ENCODE assay signal across 12 cellular contexts in genomic region chrX:47991263-47992092, GRCh38. TPM values are rescaled to one million over a fixed set of nuclear protein-coding genes. Genes with fewer than 3 reads are reported as not detected.
A peak's percentile ranks its signal among the peaks of the same experiment; 100 is the strongest.
DNase-seq lines count a peak whose midpoint lies in the region; ATAC-seq and TF ChIP-seq lines count a peak whose summit lies in the region.
"Had no signal": no experiment of that assay in that cellular context is flagged by ENCODE, and none has a peak within 500 bp of the region (broad histone marks: within the 10 kb centered on the region; RNA-seq: fewer than 3 reads in every experiment).

No MANE protein-coding gene starts in this region.

- CTCF ChIA-PET in HEK293 (lab: Yijun Ruan, JAX) (no interaction called here), SK-N-SH (lab: Yijun Ruan, JAX) (no interaction called here)

- peaks cover 3 to 68% of the 10 kb centered on the region in 2 experiments for H3K36me3 ChIP-seq in HEK293 (ENCODE audit: control insufficient read depth in 2 of 2, insufficient read depth in 1 of 2, low read length in 2 of 2)
- H3K36me3 ChIP-seq in SK-N-SH (replicated peaks in 1 of 2; ENCODE audit: control insufficient read depth in 1 of 2, insufficient read depth in 2 of 2, low read length in 1 of 2): peaks cover 28 to 30% of the 10 kb centered on the region in 2 experiments

- H3K9me3 ChIP-seq in HEK293 (ENCODE audit: control insufficient read depth, insufficient read depth, low read depth, low read length): no peaks in the 10 kb centered on the region
- peaks cover 4% of the 10 kb centered on the region; the same call in 1 of the 2 replicates for H3K9me3 ChIP-seq in SK-N-SH

- no peaks in the 10 kb centered on the region for H3K4me1 ChIP-seq in HEK293 (ENCODE audit: control insufficient read depth, insufficient read depth, low read length)
- H3K4me1 ChIP-seq in SK-N-SH (ENCODE audit: control insufficient read depth in 1 of 2, insufficient read depth in 2 of 2, low read depth in 1 of 2, low read length in 1 of 2): no peaks in the 10 kb centered on the region

- intact Hi-C loops in activated T-helper 2 cell treated with anti-CD3 and anti-CD28 coated beads, Interferon-gamma antibody, Interleukin-2, Interleukin-4, amounts not matched to agents 10 μg/mL and 5 μg/mL and 100 μg/mL, durations not matched to agents 14 hours and 24 hours and 36 hours (cut with micrococcal nuclease): no loop called here

- POLR2A ChIA-PET in HEK293 (lab: Yijun Ruan, JAX): no interaction called here
- POLR2A ChIA-PET in SK-N-SH (lab: Yijun Ruan, JAX): no interaction called here

- H3K9ac ChIP-seq in SK-N-SH: no peak overlapping the region

- no peak for TF ChIP-seq EP300 in SK-N-SH (IDR thresholded peaks at IDR 0.05; ENCODE audit: borderline replicate concordance in 1 of 2, low read depth in 1 of 2, low read length in 1 of 2)

- no peaks in the 10 kb centered on the region for H3K27me3 Mint-ChIP-seq in activated T-helper 2 cell treated with anti-CD3 and anti-CD28 coated beads, Interferon-gamma antibody, Interleukin-2, Interleukin-4, amounts not matched to agents 10 μg/mL and 5 μg/mL and 100 μg/mL, durations not matched to agents 14 hours and 24 hours and 36 hours (ENCODE audit: low read depth)
- peaks cover 2 to 10% (median 3%) of the 10 kb centered on the region in 3 donors for H3K27me3 Mint-ChIP-seq in immature natural killer cell (ENCODE audit: low read depth in 3 of 3)

- no peak overlapping the region for H2AFZ ChIP-seq in SK-N-SH (ENCODE audit: low read depth)

- TF ChIP-seq RAD21 in SK-N-SH (IDR thresholded peaks at IDR 0.05; ENCODE audit: low read length): no peak

- no peaks in the 10 kb centered on the region for H3K9me2 ChIP-seq in SK-N-SH

- H3K27ac Mint-ChIP-seq in activated T-helper 2 cell treated with anti-CD3 and anti-CD28 coated beads, Interferon-gamma antibody, Interleukin-2, Interleukin-4, amounts not matched to agents 10 μg/mL and 5 μg/mL and 100 μg/mL, durations not matched to agents 14 hours and 24 hours and 36 hours: peak overlapping the region; percentile 39
- peak overlapping the region in 5 of 6 donors; percentile 13 to 45 (median 33) for H3K27ac Mint-ChIP-seq in immature natural killer cell

- no peak overlapping the region for H3K4me2 ChIP-seq in SK-N-SH

- no peaks in the 10 kb centered on the region for H3K27me3 ChIP-seq in SK-N-SH (ENCODE audit: insufficient read depth)

- H3K4me3 ChIP-seq in HEK293 (ENCODE audit: low read depth, low read length): no peak overlapping the region
- H3K4me3 ChIP-seq in SK-N-SH (ENCODE audit: low read depth in 2 of 2, low read length in 1 of 2): no peak overlapping the region

- no peak overlapping the region for H3K4me3 Mint-ChIP-seq in activated T-helper 2 cell treated with anti-CD3 and anti-CD28 coated beads, Interferon-gamma antibody, Interleukin-2, Interleukin-4, amounts not matched to agents 10 μg/mL and 5 μg/mL and 100 μg/mL, durations not matched to agents 14 hours and 24 hours and 36 hours (ENCODE audit: low read depth)
- no peak overlapping the region for H3K4me3 Mint-ChIP-seq in immature natural killer cell

- DNase-seq in AG08395 (ENCODE audit: low spot score) (peak; percentile 35), immature natural killer cell (no peak), SK-N-SH (no peak), T-helper 9 cell (no peak)
- no peak for DNase-seq in activated T-helper 2 cell treated with anti-CD3 and anti-CD28 coated beads, Interferon-gamma antibody, Interleukin-2, Interleukin-4, amounts not matched to agents 10 μg/mL and 5 μg/mL and 100 μg/mL, durations not matched to agents 14 hours and 24 hours and 36 hours (ENCODE audit: low spot score)
- DNase-seq: effector memory CD4-positive, alpha-beta T cell; NCI-H526 had no signal

- H4K20me1 ChIP-seq in SK-N-SH (ENCODE audit: insufficient read depth): no peaks in the 10 kb centered on the region

- H3F3A ChIP-seq in SK-N-SH (replicated peaks; ENCODE audit: insufficient read depth): no peaks in the 10 kb centered on the region

- peaks cover 17% of the 10 kb centered on the region for H3K4me1 Mint-ChIP-seq in activated T-helper 2 cell treated with anti-CD3 and anti-CD28 coated beads, Interferon-gamma antibody, Interleukin-2, Interleukin-4, amounts not matched to agents 10 μg/mL and 5 μg/mL and 100 μg/mL, durations not matched to agents 14 hours and 24 hours and 36 hours (ENCODE audit: low read depth)
- H3K4me1 Mint-ChIP-seq in immature natural killer cell: peaks cover 20 to 29% of the 10 kb centered on the region in 2 donors

- H3K36me3 Mint-ChIP-seq in activated T-helper 2 cell treated with anti-CD3 and anti-CD28 coated beads, Interferon-gamma antibody, Interleukin-2, Interleukin-4, amounts not matched to agents 10 μg/mL and 5 μg/mL and 100 μg/mL, durations not matched to agents 14 hours and 24 hours and 36 hours (ENCODE audit: low read depth): peaks cover 94% of the 10 kb centered on the region
- H3K36me3 Mint-ChIP-seq in immature natural killer cell: peaks cover 5 to 26% (median 14%) of the 10 kb centered on the region in 3 donors

- peaks cover 67% of the 10 kb centered on the region for H3K9me3 Mint-ChIP-seq in activated T-helper 2 cell treated with anti-CD3 and anti-CD28 coated beads, Interferon-gamma antibody, Interleukin-2, Interleukin-4, amounts not matched to agents 10 μg/mL and 5 μg/mL and 100 μg/mL, durations not matched to agents 14 hours and 24 hours and 36 hours
- peaks cover 0 to 1% (median 0%) of the 10 kb centered on the region in 6 donors for H3K9me3 Mint-ChIP-seq in immature natural killer cell

- H3K79me2 ChIP-seq in SK-N-SH (ENCODE audit: insufficient read depth): peaks cover 45% of the 10 kb centered on the region; the same call in 1 of the 2 replicates

- ATAC-seq in GM21723 (IDR thresholded peaks at IDR 0.05; ENCODE audit: unreplicated experiment) (no peak), GM19463 (IDR thresholded peaks at IDR 0.05; ENCODE audit: unreplicated experiment) (no peak)
- ATAC-seq: left lobe of liver had no signal

- H3K27ac ChIP-seq in HEK293 (ENCODE audit: extremely low read depth, low read depth, low read length): no peak overlapping the region
- no peak overlapping the region for H3K27ac ChIP-seq in SK-N-SH (ENCODE audit: low read depth in 2 of 2, low read length in 1 of 2)
- H3K27ac ChIP-seq: C4-2B had no signal

- 96% methylated on average over 5 of the region's 5 CpGs for WGBS in SK-N-SH (ENCODE audit: low lambda C conversion rate)

- TF ChIP-seq CTCF in HEK293 (tag by site-specific recombination; IDR thresholded peaks at IDR 0.05): no peak
- no peak for TF ChIP-seq CTCF in SK-N-SH (IDR thresholded peaks at IDR 0.05)

TF ChIP-seq in HEK293, 187 proteins besides CTCF, POLR2A, EP300 and RAD21:
- TF ChIP-seq BCL11A (tag by site-specific recombination; IDR thresholded peaks at IDR 0.05; ENCODE audit: low read depth) (no peak), BCL6B (tag by site-specific recombination; IDR thresholded peaks at IDR 0.05) (no peak), ZNF610 (tag by site-specific recombination; IDR thresholded peaks at IDR 0.05; ENCODE audit: borderline replicate concordance) (no peak), KLF1 (tag by site-specific recombination; IDR thresholded peaks at IDR 0.05) (no peak), ZNF548 (tag by site-specific recombination; IDR thresholded peaks at IDR 0.05) (peak; percentile 84), ZNF670 (tag by site-specific recombination; IDR thresholded peaks at IDR 0.05; ENCODE audit: low read depth) (no peak)
TF ChIP-seq in HEK293: peak in this region for 1.

TF ChIP-seq in SK-N-SH, 30 proteins besides CTCF, POLR2A, EP300 and RAD21 (continues in another document):
- no peak for TF ChIP-seq TEAD4 (IDR thresholded peaks at IDR 0.05; ENCODE audit: borderline replicate concordance, insufficient read depth)
- no peak for TF ChIP-seq NRF1 (IDR thresholded peaks at IDR 0.05; ENCODE audit: low read depth, low read length)
- no peak for TF ChIP-seq MEF2A (IDR thresholded peaks at IDR 0.05; ENCODE audit: borderline replicate concordance, low read depth)
- no peak for TF ChIP-seq EZH2phosphoT487 (IDR thresholded peaks at IDR 0.05; ENCODE audit: borderline replicate concordance, low read depth)
- TF ChIP-seq TCF12 (IDR thresholded peaks at IDR 0.05): no peak
- no peak for TF ChIP-seq USF2 (IDR thresholded peaks at IDR 0.05; ENCODE audit: borderline replicate concordance, low read depth, low read length)
- TF ChIP-seq TAF1 (IDR thresholded peaks at IDR 0.05; ENCODE audit: borderline replicate concordance, low read depth, low read length): no peak
- TF ChIP-seq USF1 (IDR thresholded peaks at IDR 0.05; ENCODE audit: borderline replicate concordance, low read depth): no peak

RNA-seq across cellular contexts. Expression of gene ZNF182, which starts 12.3 kb away (rescaled TPM):
- total RNA-seq in activated T-helper 2 cell treated with anti-CD3 and anti-CD28 coated beads, Interferon-gamma antibody, Interleukin-2, Interleukin-4, amounts not matched to agents 10 μg/mL and 5 μg/mL and 100 μg/mL, durations not matched to agents 14 hours and 24 hours and 36 hours: 5.9 and 6.0 TPM in 2 replicates
- polyA plus RNA-seq in immature natural killer cell: 1 to 10 TPM in 2 of 3 donors, not detected in 1; 1.9 to 5.3 TPM
- 2.1 and 2.6 TPM in 2 replicates for polyA plus RNA-seq in SK-N-SH (2012; rRNA removed)
- polyA plus RNA-seq in SK-N-SH (2012; cell fraction: cytosol; rRNA removed): 2.3 and 2.7 TPM in 2 replicates
- 4.6 and 7.7 TPM in 2 replicates for polyA plus RNA-seq in SK-N-SH (2012; cell fraction: nucleus; rRNA removed)

RNA-seq across cellular contexts. Expression of gene SPACA5, which starts 15.3 kb away (rescaled TPM):
- total RNA-seq in activated T-helper 2 cell treated with anti-CD3 and anti-CD28 coated beads, Interferon-gamma antibody, Interleukin-2, Interleukin-4, amounts not matched to agents 10 μg/mL and 5 μg/mL and 100 μg/mL, durations not matched to agents 14 hours and 24 hours and 36 hours: not detected in 2 replicates
- polyA plus RNA-seq in immature natural killer cell: not detected
- polyA plus RNA-seq in SK-N-SH (2012; rRNA removed): not detected in 2 replicates
- polyA plus RNA-seq in SK-N-SH (2012; cell fraction: cytosol; rRNA removed): not detected in 2 replicates
- not detected in 2 replicates for polyA plus RNA-seq in SK-N-SH (2012; cell fraction: nucleus; rRNA removed)
- total RNA-seq: left lobe of liver had no signal
